In genomic region chr5:131647078-131647769, GRCh38 we compare ENCODE assay signal across 1 cellular context.
TF ChIP-seq lines count a peak whose summit lies in the region.

No MANE protein-coding gene starts in this region.

TF ChIP-seq in HepG2, 621 proteins besides CTCF, POLR2A, EP300 and RAD21 (continued from another document):
- no peak for TF ChIP-seq ZNF75D (CRISPR knock-in tag; IDR thresholded peaks at IDR 0.05; ENCODE audit: borderline replicate concordance)
- TF ChIP-seq ZMYM2 (CRISPR knock-in tag; IDR thresholded peaks at IDR 0.05) = no peak
- no peak for TF ChIP-seq KLF13 (CRISPR knock-in tag; IDR thresholded peaks at IDR 0.05)
- TF ChIP-seq PHF21A (CRISPR knock-in tag; IDR thresholded peaks at IDR 0.05) = no peak
- TF ChIP-seq, protein P1, sequence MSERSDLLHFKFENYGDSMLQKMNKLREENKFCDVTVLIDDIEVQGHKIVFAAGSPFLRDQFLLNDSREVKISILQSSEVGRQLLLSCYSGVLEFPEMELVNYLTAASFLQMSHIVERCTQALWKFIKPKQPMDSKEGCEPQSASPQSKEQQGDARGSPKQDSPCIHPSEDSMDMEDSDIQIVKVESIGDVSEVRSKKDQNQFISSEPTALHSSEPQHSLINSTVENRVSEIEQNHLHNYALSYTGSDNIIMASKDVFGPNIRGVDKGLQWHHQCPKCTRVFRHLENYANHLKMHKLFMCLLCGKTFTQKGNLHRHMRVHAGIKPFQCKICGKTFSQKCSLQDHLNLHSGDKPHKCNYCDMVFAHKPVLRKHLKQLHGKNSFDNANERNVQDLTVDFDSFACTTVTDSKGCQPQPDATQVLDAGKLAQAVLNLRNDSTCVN (CRISPR knock-in tag; IDR thresholded peaks at IDR 0.05; ENCODE audit: borderline replicate concordance) = no peak
- TF ChIP-seq ZNF367 (CRISPR knock-in tag; IDR thresholded peaks at IDR 0.05; ENCODE audit: borderline replicate concordance) = no peak
- TF ChIP-seq FIP1L1 (IDR thresholded peaks at IDR 0.05; ENCODE audit: borderline replicate concordance, insufficient read depth, low read depth, low read length) = no peak
- no peak for TF ChIP-seq ZNF709 (CRISPR knock-in tag; IDR thresholded peaks at IDR 0.05)
